21 cellular contexts compared by ENCODE assay signal in the genomic region with DNA sequence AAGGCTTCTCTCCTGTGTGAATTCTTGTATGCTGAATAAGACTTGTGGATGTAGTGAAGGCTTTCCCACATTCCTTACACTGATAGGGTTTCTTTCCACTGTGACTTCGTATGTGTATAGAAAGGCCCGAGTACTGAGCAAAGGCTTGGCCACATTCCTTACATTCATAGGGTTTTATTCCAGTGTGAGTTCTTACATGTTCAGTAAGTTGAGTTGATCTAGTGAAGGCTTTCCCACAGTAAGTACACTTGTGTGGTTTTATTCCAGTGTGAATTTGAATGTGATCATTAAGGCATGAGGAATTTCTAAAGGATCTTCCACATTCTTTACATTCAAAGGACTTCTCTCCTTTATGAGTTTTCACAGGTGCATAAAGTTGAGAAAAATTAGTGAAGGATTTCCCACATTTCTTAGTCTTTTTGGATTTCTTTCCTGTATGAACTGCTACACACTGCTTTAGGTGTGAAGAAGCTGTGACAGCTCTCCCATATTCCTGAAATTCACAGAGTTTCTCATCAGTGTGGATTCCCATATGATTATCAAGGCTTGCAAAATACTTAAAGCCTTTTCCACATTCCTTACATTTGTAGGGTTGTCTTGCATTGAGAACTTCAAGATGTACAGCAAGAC. TPM values are rescaled to one million over a fixed set of nuclear protein-coding genes. Genes with fewer than 3 reads are reported as not detected.
DNase-seq lines count a peak whose midpoint lies in the region; ATAC-seq and TF ChIP-seq lines count a peak whose summit lies in the region.
"Had no signal": no experiment of that assay in that cellular context is flagged by ENCODE, and none has a peak within 500 bp of the region (broad histone marks: within the 10 kb centered on the region; RNA-seq: fewer than 3 reads in every experiment).

No MANE protein-coding gene starts in this region.

- TF ChIP-seq CTCF in HEK293 (tag by site-specific recombination; IDR thresholded peaks at IDR 0.05) = no peak
- TF ChIP-seq CTCF in liver (IDR thresholded peaks at IDR 0.05; ENCODE audit: low read depth, low read length, missing input control) = no peak

- 97% methylated on average over 2 of the region's 2 CpGs for WGBS in liver

- H3K36me3 ChIP-seq in HEK293 (ENCODE audit: control insufficient read depth in 2 of 2, insufficient read depth in 1 of 2, low read length in 2 of 2) (peaks cover 45 to 71% of the 10 kb centered on the region in 2 experiments), liver (ENCODE audit: control insufficient read depth in 4 of 4, insufficient read depth in 3 of 4, low read depth in 1 of 4, low read length in 3 of 4) (peaks cover 27 to 75% (median 67%) of the 10 kb centered on the region in 4 donors)

- DNase-seq in ACHN (peak; percentile 4), amniotic epithelial cell (ENCODE audit: low read depth) (peak; percentile 11), HCEC 1CT (no peak), midbrain (lab: John Stamatoyannopoulos, UW) (no peak), putamen (ENCODE audit: low spot score) (no peak)
- DNase-seq: C1 segment of cervical spinal cord; Calu3; CD8-positive, alpha-beta T cell; DMS153; HFFc6; KG1; NCI-H1092; NCI-H1436 treated with DMSO at 0.1 percent for 48 hours; NCI-H1930; NCI-H2227 treated with DMSO at 0.1 percent for 48 hours; NCI-H510A treated with DMSO at 0.1 percent for 48 hours; NCI-H748 treated with DMSO at 0.1 percent for 48 hours; SJCRH30 had no signal

- no peak for ATAC-seq in GM21576 (IDR thresholded peaks at IDR 0.05; ENCODE audit: unreplicated experiment)
- ATAC-seq: CD8-positive, alpha-beta T cell had no signal

- H3K4me3 ChIP-seq in HEK293 (ENCODE audit: low read depth, low read length) = no peak overlapping the region
- peak overlapping the region in 2 of 3 donors; percentile 35 to 49 for H3K4me3 ChIP-seq in liver (ENCODE audit: low read depth in 1 of 3, low read length in 3 of 3)
- H3K4me3 ChIP-seq: SJCRH30 had no signal

- H3K27me3 ChIP-seq in liver (ENCODE audit: control insufficient read depth in 4 of 4, insufficient read depth in 4 of 4, low read length in 3 of 4) = no peaks in the 10 kb centered on the region
- H3K27me3 ChIP-seq: SJCRH30 had no signal

- POLR2A ChIA-PET in HEK293 (lab: Yijun Ruan, JAX) = no interaction called here

- no peaks in the 10 kb centered on the region for H3K4me1 ChIP-seq in HEK293 (ENCODE audit: control insufficient read depth, insufficient read depth, low read length)
- H3K4me1 ChIP-seq in liver (ENCODE audit: control insufficient read depth in 4 of 4, insufficient read depth in 4 of 4, low read length in 3 of 4) = no peaks in the 10 kb centered on the region
- H3K4me1 ChIP-seq: SJCRH30 had no signal

- no peak for TF ChIP-seq RAD21 in liver (IDR thresholded peaks at IDR 0.05)

- H3K9me3 ChIP-seq in HEK293 (ENCODE audit: control insufficient read depth, insufficient read depth, low read depth, low read length) = no peaks in the 10 kb centered on the region
- H3K9me3 ChIP-seq in liver (ENCODE audit: control insufficient read depth in 4 of 4, low read length in 3 of 4) = peaks cover 38 to 56% (median 43%) of the 10 kb centered on the region in 4 donors

- in situ Hi-C loops in ACHN (cut with HindIII; ENCODE audit: low pct_ligation_motif_present, low pct_unique_long_range_greater_than_20kb, low sequenced_read_pairs) = no loop called here

- no peak overlapping the region for H3K9ac ChIP-seq in liver (ENCODE audit: low read depth in 1 of 2, low read length in 2 of 2)

- CTCF ChIA-PET in HEK293 (lab: Yijun Ruan, JAX) = no interaction called here

- H3K27ac ChIP-seq in HEK293 (ENCODE audit: extremely low read depth, low read depth, low read length) = no peak overlapping the region
- H3K27ac ChIP-seq in liver (ENCODE audit: low read depth in 1 of 2, low read length in 2 of 2) = no peak overlapping the region
- H3K27ac ChIP-seq: SJCRH30 had no signal

TF ChIP-seq in HEK293, 187 proteins besides CTCF, POLR2A, EP300 and RAD21:
- no peak for TF ChIP-seq ZBTB17 (tag by site-specific recombination; IDR thresholded peaks at IDR 0.05)
- TF ChIP-seq SETDB1 (IDR thresholded peaks at IDR 0.05; ENCODE audit: insufficient read length, low read length) = peak; percentile 97
- 0 out of 2 replicates have a peak, but pooled peaks have one; percentile 7 for TF ChIP-seq ZNF561 (tag by site-specific recombination; IDR thresholded peaks at IDR 0.05; ENCODE audit: borderline replicate concordance)
- no peak for TF ChIP-seq ZNF274 (IDR thresholded peaks at IDR 0.05; ENCODE audit: low read length)
- TF ChIP-seq ZNF274 (tag by site-specific recombination; IDR thresholded peaks at IDR 0.05; ENCODE audit: borderline replicate concordance) = peak; percentile 40; the same call in 1 of the 2 replicates
- TF ChIP-seq YY1 (tag by site-specific recombination; IDR thresholded peaks at IDR 0.05) = no peak
- TF ChIP-seq ZNF335 (tag by site-specific recombination; conservative IDR thresholded peaks at IDR 0.05) = no peak
TF ChIP-seq in HEK293: peak in this region for 3.

TF ChIP-seq in liver, 16 proteins besides CTCF, POLR2A, EP300 and RAD21:
- TF ChIP-seq, protein P1, sequence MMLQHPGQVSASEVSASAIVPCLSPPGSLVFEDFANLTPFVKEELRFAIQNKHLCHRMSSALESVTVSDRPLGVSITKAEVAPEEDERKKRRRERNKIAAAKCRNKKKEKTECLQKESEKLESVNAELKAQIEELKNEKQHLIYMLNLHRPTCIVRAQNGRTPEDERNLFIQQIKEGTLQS (IDR thresholded peaks at IDR 0.05) = no peak
- TF ChIP-seq FOXA1 (IDR thresholded peaks at IDR 0.05) = no peak
- no peak for TF ChIP-seq YY1 (IDR thresholded peaks at IDR 0.05)
- TF ChIP-seq EGR1 (IDR thresholded peaks at IDR 0.05; ENCODE audit: low read depth in 2 of 2) = no peak
- no peak for TF ChIP-seq FOXA2 (IDR thresholded peaks at IDR 0.05)
- TF ChIP-seq, protein P2, sequence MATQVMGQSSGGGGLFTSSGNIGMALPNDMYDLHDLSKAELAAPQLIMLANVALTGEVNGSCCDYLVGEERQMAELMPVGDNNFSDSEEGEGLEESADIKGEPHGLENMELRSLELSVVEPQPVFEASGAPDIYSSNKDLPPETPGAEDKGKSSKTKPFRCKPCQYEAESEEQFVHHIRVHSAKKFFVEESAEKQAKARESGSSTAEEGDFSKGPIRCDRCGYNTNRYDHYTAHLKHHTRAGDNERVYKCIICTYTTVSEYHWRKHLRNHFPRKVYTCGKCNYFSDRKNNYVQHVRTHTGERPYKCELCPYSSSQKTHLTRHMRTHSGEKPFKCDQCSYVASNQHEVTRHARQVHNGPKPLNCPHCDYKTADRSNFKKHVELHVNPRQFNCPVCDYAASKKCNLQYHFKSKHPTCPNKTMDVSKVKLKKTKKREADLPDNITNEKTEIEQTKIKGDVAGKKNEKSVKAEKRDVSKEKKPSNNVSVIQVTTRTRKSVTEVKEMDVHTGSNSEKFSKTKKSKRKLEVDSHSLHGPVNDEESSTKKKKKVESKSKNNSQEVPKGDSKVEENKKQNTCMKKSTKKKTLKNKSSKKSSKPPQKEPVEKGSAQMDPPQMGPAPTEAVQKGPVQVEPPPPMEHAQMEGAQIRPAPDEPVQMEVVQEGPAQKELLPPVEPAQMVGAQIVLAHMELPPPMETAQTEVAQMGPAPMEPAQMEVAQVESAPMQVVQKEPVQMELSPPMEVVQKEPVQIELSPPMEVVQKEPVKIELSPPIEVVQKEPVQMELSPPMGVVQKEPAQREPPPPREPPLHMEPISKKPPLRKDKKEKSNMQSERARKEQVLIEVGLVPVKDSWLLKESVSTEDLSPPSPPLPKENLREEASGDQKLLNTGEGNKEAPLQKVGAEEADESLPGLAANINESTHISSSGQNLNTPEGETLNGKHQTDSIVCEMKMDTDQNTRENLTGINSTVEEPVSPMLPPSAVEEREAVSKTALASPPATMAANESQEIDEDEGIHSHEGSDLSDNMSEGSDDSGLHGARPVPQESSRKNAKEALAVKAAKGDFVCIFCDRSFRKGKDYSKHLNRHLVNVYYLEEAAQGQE (IDR thresholded peaks at IDR 0.05) = no peak
- TF ChIP-seq, protein P3, sequence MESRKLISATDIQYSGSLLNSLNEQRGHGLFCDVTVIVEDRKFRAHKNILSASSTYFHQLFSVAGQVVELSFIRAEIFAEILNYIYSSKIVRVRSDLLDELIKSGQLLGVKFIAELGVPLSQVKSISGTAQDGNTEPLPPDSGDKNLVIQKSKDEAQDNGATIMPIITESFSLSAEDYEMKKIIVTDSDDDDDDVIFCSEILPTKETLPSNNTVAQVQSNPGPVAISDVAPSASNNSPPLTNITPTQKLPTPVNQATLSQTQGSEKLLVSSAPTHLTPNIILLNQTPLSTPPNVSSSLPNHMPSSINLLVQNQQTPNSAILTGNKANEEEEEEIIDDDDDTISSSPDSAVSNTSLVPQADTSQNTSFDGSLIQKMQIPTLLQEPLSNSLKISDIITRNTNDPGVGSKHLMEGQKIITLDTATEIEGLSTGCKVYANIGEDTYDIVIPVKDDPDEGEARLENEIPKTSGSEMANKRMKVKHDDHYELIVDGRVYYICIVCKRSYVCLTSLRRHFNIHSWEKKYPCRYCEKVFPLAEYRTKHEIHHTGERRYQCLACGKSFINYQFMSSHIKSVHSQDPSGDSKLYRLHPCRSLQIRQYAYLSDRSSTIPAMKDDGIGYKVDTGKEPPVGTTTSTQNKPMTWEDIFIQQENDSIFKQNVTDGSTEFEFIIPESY (IDR thresholded peaks at IDR 0.05) = no peak
- TF ChIP-seq, protein P4, sequence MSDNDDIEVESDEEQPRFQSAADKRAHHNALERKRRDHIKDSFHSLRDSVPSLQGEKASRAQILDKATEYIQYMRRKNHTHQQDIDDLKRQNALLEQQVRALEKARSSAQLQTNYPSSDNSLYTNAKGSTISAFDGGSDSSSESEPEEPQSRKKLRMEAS (IDR thresholded peaks at IDR 0.05) = no peak
- no peak for TF ChIP-seq HNF4G (IDR thresholded peaks at IDR 0.05)
- no peak for TF ChIP-seq RXRA (IDR thresholded peaks at IDR 0.05)
- TF ChIP-seq SP1 (IDR thresholded peaks at IDR 0.05) = no peak
- TF ChIP-seq TAF1 (conservative IDR thresholded peaks at IDR 0.05) = no peak
- no peak for TF ChIP-seq HNF4A (conservative IDR thresholded peaks at IDR 0.05)
- no peak for TF ChIP-seq GABPA (IDR thresholded peaks at IDR 0.05 in 1 of 2, conservative IDR thresholded peaks at IDR 0.05 in 1 of 2)
- no peak for TF ChIP-seq JUND (IDR thresholded peaks at IDR 0.05)
- no peak for TF ChIP-seq NR2F2 (IDR thresholded peaks at IDR 0.05)

RNA-seq across cellular contexts. Expression of gene ZNF561, which starts 10.4 kb away (rescaled TPM):
- 10 to 100 TPM; 14.3 to 26.8 TPM for total RNA-seq in liver
- 10 to 100 TPM in 1 of 2 donors, 1 to 10 TPM in 1; 8.5 to 11.5 TPM for polyA plus RNA-seq in liver

RNA-seq across cellular contexts. Expression of gene ZNF121, which starts 26.3 kb away (rescaled TPM):
- 10 to 100 TPM; 19.8 to 23.5 TPM for total RNA-seq in liver
- polyA plus RNA-seq in liver = 1 to 10 TPM; 1.7 to 3.7 TPM

Comparison
In these comparisons a context has a peak if more than half of its experiments do, and no peak if none do; other contexts are left out.
1. DNase-seq: peak in ACHN (single experiment) and amniotic epithelial cell (single experiment); none in HCEC 1CT (single experiment), midbrain (single experiment) and putamen (single experiment).